19 cellular contexts compared by ENCODE assay signal in genomic region chr1:180762796-180763195, GRCh38.
DNase-seq lines count a peak whose midpoint lies in the region; ATAC-seq lines count a peak whose summit lies in the region.
"Had no signal": no experiment of that assay in that cellular context is flagged by ENCODE, and none has a peak within 500 bp of the region (broad histone marks: within the 10 kb centered on the region; RNA-seq: fewer than 3 reads in every experiment).

No MANE protein-coding gene starts in this region.

- no peak overlapping the region for H3K18ac ChIP-seq in trophoblast cell (ENCODE audit: low read length)

- no peak overlapping the region for H2AK5ac ChIP-seq in trophoblast cell (ENCODE audit: low read length)

- H3K9me3 ChIP-seq in trophoblast cell (ENCODE audit: insufficient read depth, low read depth, low read length) (no peaks in the 10 kb centered on the region), skeletal muscle satellite cell (replicated peaks; ENCODE audit: low read length) (no peaks in the 10 kb centered on the region)
- H3K9me3 ChIP-seq: Caco-2 had no signal

- no peak overlapping the region for H3K14ac ChIP-seq in trophoblast cell (ENCODE audit: low read length)

- no peaks in the 10 kb centered on the region for H3K4me1 ChIP-seq in trophoblast cell (ENCODE audit: control insufficient read depth in 1 of 2, insufficient read depth in 2 of 2, low read length in 2 of 2)
- H3K4me1 ChIP-seq in skeletal muscle satellite cell (ENCODE audit: control insufficient read depth, insufficient read depth, low read length): no peaks in the 10 kb centered on the region
- H3K4me1 ChIP-seq: BLaER1, Caco-2 had no signal

- H3K4ac ChIP-seq in trophoblast cell (ENCODE audit: low read depth, low read length): no peak overlapping the region

- no peak overlapping the region for H2AFZ ChIP-seq in trophoblast cell (ENCODE audit: insufficient read depth, low read length, poor library complexity)
- H2AFZ ChIP-seq: GM23248 had no signal

- H3K9ac ChIP-seq in trophoblast cell (ENCODE audit: low read length) (no peak overlapping the region), skeletal muscle satellite cell (ENCODE audit: low read depth, low read length) (no peak overlapping the region)
- H3K9ac ChIP-seq: BLaER1, GM23248 had no signal

- H4K8ac ChIP-seq in trophoblast cell (ENCODE audit: low read depth, low read length): no peak overlapping the region

- no peak for ATAC-seq in HG02885 (IDR thresholded peaks at IDR 0.05; ENCODE audit: poor library complexity, unreplicated experiment)
- ATAC-seq: CD8-positive, alpha-beta T cell; HCT116 had no signal

- no peaks in the 10 kb centered on the region for H3K27me3 ChIP-seq in trophoblast cell (ENCODE audit: insufficient read depth, low read length)
- no peaks in the 10 kb centered on the region for H3K27me3 ChIP-seq in skeletal muscle satellite cell (ENCODE audit: control insufficient read depth, insufficient read depth, low read length)
- H3K27me3 ChIP-seq: BLaER1 had no signal

- WGBS in trophoblast cell (ENCODE audit: extremely low coverage, insufficient coverage, insufficient read length): no CpG with 5 or more reads among the region's 5 CpGs

- DNase-seq in HCEC 1CT (peak; percentile 1), fibroblast of gingiva (ENCODE audit: low read depth) (peak; percentile 3), trophoblast cell (peak; percentile 1 to 31), GM19240 (ENCODE audit: insufficient read length, low spot score) (no peak), NCI-H2196 (lab: John Stamatoyannopoulos, UW; ENCODE audit: unreplicated experiment) (no peak)
- DNase-seq: Caco-2; CD4-positive, CD25-positive, alpha-beta regulatory T cell; CD8-positive, alpha-beta T cell; DMS153; DND-41; GM23248; H7; HFFc6 had no signal

- H2BK5ac ChIP-seq in trophoblast cell (ENCODE audit: low read depth, low read length, poor library complexity): no peak overlapping the region

- no peak overlapping the region for H4K12ac ChIP-seq in trophoblast cell (ENCODE audit: low read depth, low read length)

- no peak overlapping the region for H3K27ac ChIP-seq in trophoblast cell (ENCODE audit: low read depth, low read length)
- H3K27ac ChIP-seq: 22Rv1, BLaER1, C4-2B, GM23248 had no signal

- H2BK12ac ChIP-seq in trophoblast cell (ENCODE audit: low read length): no peak overlapping the region

- H4K91ac ChIP-seq in trophoblast cell (ENCODE audit: low read depth, low read length): no peak overlapping the region

- H3K36me3 ChIP-seq in trophoblast cell (ENCODE audit: control insufficient read depth in 1 of 2, insufficient read depth in 2 of 2, low read length in 2 of 2) (no peaks in the 10 kb centered on the region), skeletal muscle satellite cell (ENCODE audit: insufficient read depth, low read length) (no peaks in the 10 kb centered on the region)
- H3K36me3 ChIP-seq: BLaER1 had no signal

- H2BK120ac ChIP-seq in trophoblast cell (ENCODE audit: insufficient read depth, low read length, poor library complexity): no peak overlapping the region

- H3K79me1 ChIP-seq in trophoblast cell (ENCODE audit: low read length): no peaks in the 10 kb centered on the region

- H3K4me2 ChIP-seq in trophoblast cell (ENCODE audit: low read length) (no peak overlapping the region), skeletal muscle satellite cell (ENCODE audit: low read length) (peak overlapping the region; percentile 0)
- H3K4me2 ChIP-seq: BLaER1 had no signal

- H3K23ac ChIP-seq in trophoblast cell (ENCODE audit: low read length): no peak overlapping the region

- H3K4me3 ChIP-seq in trophoblast cell (ENCODE audit: low read depth, low read length) (no peak overlapping the region), skeletal muscle satellite cell (ENCODE audit: low read length) (no peak overlapping the region)
- H3K4me3 ChIP-seq: BLaER1, GM23248 had no signal

- H3K79me2 ChIP-seq in trophoblast cell (ENCODE audit: control insufficient read depth, insufficient read depth, low read length, poor library complexity): no peaks in the 10 kb centered on the region

Comparison
In these comparisons a context has a peak if more than half of its experiments do, and no peak if none do; other contexts are left out.
1. DNase-seq: peak in HCEC 1CT (single experiment), fibroblast of gingiva (single experiment) and trophoblast cell (2 of 2); none in GM19240 (single experiment) and NCI-H2196 (single experiment).